Comparison of ENCODE assay signal across 8 cellular contexts in the genomic region with DNA sequence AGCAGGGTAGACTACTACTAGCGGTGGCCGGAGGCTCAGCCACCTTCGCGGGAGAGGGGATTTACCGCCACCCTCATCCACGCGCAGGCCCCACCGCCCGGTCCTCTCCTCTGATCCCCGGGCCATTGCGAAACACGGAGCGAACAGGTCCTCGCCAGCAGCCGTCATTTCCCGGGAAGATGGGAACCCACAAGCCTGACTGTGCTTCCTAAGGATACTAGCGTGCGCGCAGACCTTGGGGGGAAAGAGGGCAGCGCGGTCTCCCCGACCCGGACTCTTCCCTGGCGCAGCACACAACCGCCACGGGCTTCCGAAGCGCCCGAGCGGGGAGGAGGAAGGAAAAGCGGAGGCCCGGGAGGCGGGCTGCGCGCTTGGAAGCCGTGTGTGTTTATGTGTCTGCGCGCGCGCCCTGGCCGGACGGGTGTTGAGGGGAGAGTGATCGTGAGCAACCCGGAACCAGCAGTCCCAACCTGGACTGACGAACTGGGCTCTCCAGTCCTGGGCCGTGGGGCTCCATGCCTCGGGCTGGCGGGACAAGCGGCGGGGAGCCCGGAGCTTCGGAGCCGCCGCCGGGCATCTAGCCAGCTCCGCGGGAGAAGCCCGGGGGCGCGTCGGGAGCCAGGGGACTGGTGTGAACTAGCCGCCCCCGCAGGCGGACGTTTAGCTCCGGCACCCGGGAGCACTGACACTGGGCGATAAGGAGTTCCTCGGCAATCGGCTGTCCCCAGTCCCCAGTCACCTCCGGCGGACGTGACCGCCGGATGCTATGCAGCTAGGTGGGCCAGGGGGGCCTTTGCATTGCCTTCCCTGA.
A peak's percentile ranks its signal among the peaks of the same experiment; 100 is the strongest.
DNase-seq lines count a peak whose midpoint lies in the region; ATAC-seq and TF ChIP-seq lines count a peak whose summit lies in the region.

No MANE protein-coding gene starts in this region.

- peak; percentile 32 to 53 for TF ChIP-seq POLR2A in gastroesophageal sphincter (IDR thresholded peaks at IDR 0.05)

- H3K9me3 ChIP-seq in HEK293 (ENCODE audit: control insufficient read depth, insufficient read depth, low read depth, low read length): no peaks in the 10 kb centered on the region
- H3K9me3 ChIP-seq in gastroesophageal sphincter: no peaks in the 10 kb centered on the region

- H3K4me3 Mint-ChIP-seq in activated T-cell treated with anti-CD3 and anti-CD28 coated beads, Interleukin-2, amount 50 U/mL, for 72 hours: peak overlapping the region; percentile 95 to 98

- H3K27ac ChIP-seq in HEK293 (ENCODE audit: extremely low read depth, low read depth, low read length) (peak overlapping the region; percentile 73; the same call in 1 of the 2 replicates), gastroesophageal sphincter (peak overlapping the region; percentile 85 to 93 (median 92))

- TF ChIP-seq CTCF in HEK293 (tag by site-specific recombination; IDR thresholded peaks at IDR 0.05) (no peak), gastroesophageal sphincter (IDR thresholded peaks at IDR 0.05) (no peak)

- POLR2A ChIA-PET in HEK293 (lab: Yijun Ruan, JAX): no interaction called here

- TF ChIP-seq EP300 in gastroesophageal sphincter (IDR thresholded peaks at IDR 0.05): no peak

- DNase-seq in AG20443 (ENCODE audit: low spot score) (peak; percentile 52), occipital lobe (lab: John Stamatoyannopoulos, UW) (peak; percentile 7), SHP77 treated with DMSO at 0.1 percent for 48 hours (lab: John Stamatoyannopoulos, UW) (no peak), DMS79 treated with DMSO at 0.1 percent for 48 hours (lab: John Stamatoyannopoulos, UW) (no peak)
- peak; percentile 41 to 42 for DNase-seq in activated T-cell treated with anti-CD3 and anti-CD28 coated beads, Interleukin-2, amount 50 U/mL, for 72 hours

- CTCF ChIA-PET in HEK293 (lab: Yijun Ruan, JAX): no interaction called here

- H3K4me3 ChIP-seq in HEK293 (ENCODE audit: low read depth, low read length): peak overlapping the region; percentile 14
- H3K4me3 ChIP-seq in gastroesophageal sphincter: peak overlapping the region; percentile 41 to 56

- peaks cover 58% of the 10 kb centered on the region for H3K4me1 Mint-ChIP-seq in activated T-cell treated with anti-CD3 and anti-CD28 coated beads, Interleukin-2, amount 50 U/mL, for 72 hours (ENCODE audit: low read depth)

- ATAC-seq in activated T-cell treated with anti-CD3 and anti-CD28 coated beads, Interleukin-2, amount 50 U/mL, for 72 hours (replicated peaks in 1 of 2): no peak
- ATAC-seq in gastroesophageal sphincter (peak; percentile 35), GM19467 (IDR thresholded peaks at IDR 0.05; ENCODE audit: unreplicated experiment) (no peak)

- WGBS in gastroesophageal sphincter (ENCODE audit: low coverage in 1 of 2), 2 donors: no CpG with 5 or more reads among the region's 75 CpGs

- peak overlapping the region; percentile 97 for H3K27ac Mint-ChIP-seq in activated T-cell treated with anti-CD3 and anti-CD28 coated beads, Interleukin-2, amount 50 U/mL, for 72 hours

- H3K4me1 ChIP-seq in HEK293 (ENCODE audit: control insufficient read depth, insufficient read depth, low read length) (peaks cover 5% of the 10 kb centered on the region), gastroesophageal sphincter (peaks cover 0 to 50% (median 0%) of the 10 kb centered on the region in 3 donors)

- no peaks in the 10 kb centered on the region for H3K36me3 ChIP-seq in HEK293 (ENCODE audit: control insufficient read depth in 2 of 2, insufficient read depth in 1 of 2, low read length in 2 of 2)
- no peaks in the 10 kb centered on the region for H3K36me3 ChIP-seq in gastroesophageal sphincter

- H3K9me3 Mint-ChIP-seq in activated T-cell treated with anti-CD3 and anti-CD28 coated beads, Interleukin-2, amount 50 U/mL, for 72 hours: no peaks in the 10 kb centered on the region

- H3K27me3 Mint-ChIP-seq in activated T-cell treated with anti-CD3 and anti-CD28 coated beads, Interleukin-2, amount 50 U/mL, for 72 hours (ENCODE audit: low read depth): peaks cover 21% of the 10 kb centered on the region

- H3K36me3 Mint-ChIP-seq in activated T-cell treated with anti-CD3 and anti-CD28 coated beads, Interleukin-2, amount 50 U/mL, for 72 hours (ENCODE audit: insufficient read depth in 2 of 2): peaks cover 1 to 12% of the 10 kb centered on the region in 2 donors

- H3K27me3 ChIP-seq in gastroesophageal sphincter: no peaks in the 10 kb centered on the region

TF ChIP-seq in HEK293, 187 proteins besides CTCF, POLR2A, EP300 and RAD21:
- TF ChIP-seq ZNF548 (tag by site-specific recombination; IDR thresholded peaks at IDR 0.05) (no peak), ZNF473 (tag by site-specific recombination; IDR thresholded peaks at IDR 0.05) (no peak)
- TF ChIP-seq, protein P1, sequence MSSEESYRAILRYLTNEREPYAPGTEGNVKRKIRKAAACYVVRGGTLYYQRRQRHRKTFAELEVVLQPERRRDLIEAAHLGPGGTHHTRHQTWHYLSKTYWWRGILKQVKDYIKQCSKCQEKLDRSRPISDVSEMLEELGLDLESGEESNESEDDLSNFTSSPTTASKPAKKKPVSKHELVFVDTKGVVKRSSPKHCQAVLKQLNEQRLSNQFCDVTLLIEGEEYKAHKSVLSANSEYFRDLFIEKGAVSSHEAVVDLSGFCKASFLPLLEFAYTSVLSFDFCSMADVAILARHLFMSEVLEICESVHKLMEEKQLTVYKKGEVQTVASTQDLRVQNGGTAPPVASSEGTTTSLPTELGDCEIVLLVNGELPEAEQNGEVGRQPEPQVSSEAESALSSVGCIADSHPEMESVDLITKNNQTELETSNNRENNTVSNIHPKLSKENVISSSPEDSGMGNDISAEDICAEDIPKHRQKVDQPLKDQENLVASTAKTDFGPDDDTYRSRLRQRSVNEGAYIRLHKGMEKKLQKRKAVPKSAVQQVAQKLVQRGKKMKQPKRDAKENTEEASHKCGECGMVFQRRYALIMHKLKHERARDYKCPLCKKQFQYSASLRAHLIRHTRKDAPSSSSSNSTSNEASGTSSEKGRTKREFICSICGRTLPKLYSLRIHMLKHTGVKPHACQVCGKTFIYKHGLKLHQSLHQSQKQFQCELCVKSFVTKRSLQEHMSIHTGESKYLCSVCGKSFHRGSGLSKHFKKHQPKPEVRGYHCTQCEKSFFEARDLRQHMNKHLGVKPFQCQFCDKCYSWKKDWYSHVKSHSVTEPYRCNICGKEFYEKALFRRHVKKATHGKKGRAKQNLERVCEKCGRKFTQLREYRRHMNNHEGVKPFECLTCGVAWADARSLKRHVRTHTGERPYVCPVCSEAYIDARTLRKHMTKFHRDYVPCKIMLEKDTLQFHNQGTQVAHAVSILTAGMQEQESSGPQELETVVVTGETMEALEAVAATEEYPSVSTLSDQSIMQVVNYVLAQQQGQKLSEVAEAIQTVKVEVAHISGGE (tag by site-specific recombination; conservative IDR thresholded peaks at IDR 0.05; ENCODE audit: low read depth): no peak
- TF ChIP-seq, protein P2, sequence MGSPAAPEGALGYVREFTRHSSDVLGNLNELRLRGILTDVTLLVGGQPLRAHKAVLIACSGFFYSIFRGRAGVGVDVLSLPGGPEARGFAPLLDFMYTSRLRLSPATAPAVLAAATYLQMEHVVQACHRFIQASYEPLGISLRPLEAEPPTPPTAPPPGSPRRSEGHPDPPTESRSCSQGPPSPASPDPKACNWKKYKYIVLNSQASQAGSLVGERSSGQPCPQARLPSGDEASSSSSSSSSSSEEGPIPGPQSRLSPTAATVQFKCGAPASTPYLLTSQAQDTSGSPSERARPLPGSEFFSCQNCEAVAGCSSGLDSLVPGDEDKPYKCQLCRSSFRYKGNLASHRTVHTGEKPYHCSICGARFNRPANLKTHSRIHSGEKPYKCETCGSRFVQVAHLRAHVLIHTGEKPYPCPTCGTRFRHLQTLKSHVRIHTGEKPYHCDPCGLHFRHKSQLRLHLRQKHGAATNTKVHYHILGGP (tag by site-specific recombination; IDR thresholded peaks at IDR 0.05): no peak
- TF ChIP-seq, protein P3, sequence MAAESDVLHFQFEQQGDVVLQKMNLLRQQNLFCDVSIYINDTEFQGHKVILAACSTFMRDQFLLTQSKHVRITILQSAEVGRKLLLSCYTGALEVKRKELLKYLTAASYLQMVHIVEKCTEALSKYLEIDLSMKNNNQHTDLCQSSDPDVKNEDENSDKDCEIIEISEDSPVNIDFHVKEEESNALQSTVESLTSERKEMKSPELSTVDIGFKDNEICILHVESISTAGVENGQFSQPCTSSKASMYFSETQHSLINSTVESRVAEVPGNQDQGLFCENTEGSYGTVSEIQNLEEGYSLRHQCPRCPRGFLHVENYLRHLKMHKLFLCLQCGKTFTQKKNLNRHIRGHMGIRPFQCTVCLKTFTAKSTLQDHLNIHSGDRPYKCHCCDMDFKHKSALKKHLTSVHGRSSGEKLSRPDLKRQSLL (tag by site-specific recombination; IDR thresholded peaks at IDR 0.05): 0 out of 2 replicates have a peak, but pooled peaks have one; percentile 56

Comparison
In these comparisons a context has a peak if more than half of its experiments do, and no peak if none do; other contexts are left out.
1. DNase-seq: peak in AG20443 (single experiment), activated T-cell treated with anti-CD3 and anti-CD28 coated beads, Interleukin-2, amount 50 U/mL, for 72 hours (2 of 2) and occipital lobe (single experiment); none in SHP77 treated with DMSO at 0.1 percent for 48 hours (single experiment) and DMS79 treated with DMSO at 0.1 percent for 48 hours (single experiment).